27 cellular contexts compared by ENCODE assay signal in genomic region chr2:233964581-233964980, GRCh38. TPM values are rescaled to one million over a fixed set of nuclear protein-coding genes. Genes with fewer than 3 reads are reported as not detected.
DNase-seq lines count a peak whose midpoint lies in the region; TF ChIP-seq lines count a peak whose summit lies in the region.
"Had no signal": no experiment of that assay in that cellular context is flagged by ENCODE, and none has a peak within 500 bp of the region (broad histone marks: within the 10 kb centered on the region; RNA-seq: fewer than 3 reads in every experiment).

No MANE protein-coding gene starts in this region.

- H3K79me2 ChIP-seq in neural progenitor cell (ENCODE audit: low read depth) = no peaks in the 10 kb centered on the region
- H3K79me2 ChIP-seq: hepatocyte had no signal

- DNase-seq in A172 (ENCODE audit: low spot score) = peak; percentile 78
- peak; percentile 86 for DNase-seq in HK-2 (ENCODE audit: unreplicated experiment)
- peak; percentile 30 for DNase-seq in T1000 (lab: John Stamatoyannopoulos, UW)
- peak; percentile 18 for DNase-seq in kidney epithelial cell (ENCODE audit: low read depth)
- no peak for DNase-seq in right atrium auricular region (ENCODE audit: low spot score)
- no peak for DNase-seq in RKO (ENCODE audit: low spot score)
- DNase-seq in coronary artery (ENCODE audit: low spot score) = no peak
- no peak for DNase-seq in neural progenitor cell (ENCODE audit: low spot score)
- DNase-seq: 8988T; activated CD4-positive, alpha-beta T cell treated with anti-CD3 and anti-CD28 coated beads for 1 hour; activated CD8-positive, alpha-beta T cell treated with anti-CD3 and anti-CD28 coated beads, Interleukin-2, amount 10 ng/mL, durations not matched to agents 7 days and 5 days; activated gamma-delta T cell; brain microvascular endothelial cell; Caco-2; DMS79; effector CD8-positive, alpha-beta T cell; erythroblast; left ventricle myocardium superior; NCI-H446; nephron progenitor cell; SHP77; stimulated activated naive CD8-positive, alpha-beta T cell treated with anti-CD3 and anti-CD28 coated beads, Interleukin-15, amount 100 ng/mL, for 72 hours; tibial artery had no signal

- H3F3A ChIP-seq in neural progenitor cell (ENCODE audit: low read depth) = no peaks in the 10 kb centered on the region

- peaks cover 0 to 5% of the 10 kb centered on the region in 2 donors for H3K4me1 ChIP-seq in right atrium auricular region
- H3K4me1 ChIP-seq in neural progenitor cell = no peaks in the 10 kb centered on the region
- H3K4me1 ChIP-seq: Caco-2, HAP-1, tibial artery had no signal

- H3K27me3 ChIP-seq in kidney epithelial cell (ENCODE audit: control insufficient read depth, insufficient read depth, low read length) (no peaks in the 10 kb centered on the region), right atrium auricular region (no peaks in the 10 kb centered on the region), neural progenitor cell (no peaks in the 10 kb centered on the region)
- H3K27me3 ChIP-seq: brain microvascular endothelial cell, hepatocyte, tibial artery had no signal

- H3K27me3 Mint-ChIP-seq in neural progenitor cell (ENCODE audit: insufficient read depth, low read depth) = peaks cover 4% of the 10 kb centered on the region
- H3K27me3 Mint-ChIP-seq: stimulated activated naive CD8-positive, alpha-beta T cell treated with anti-CD3 and anti-CD28 coated beads, Interleukin-15, amount 100 ng/mL, for 72 hours had no signal

- no peak overlapping the region for H3K4me3 Mint-ChIP-seq in neural progenitor cell
- H3K4me3 Mint-ChIP-seq: activated CD8-positive, alpha-beta T cell treated with anti-CD3 and anti-CD28 coated beads, Interleukin-2, amount 10 ng/mL, durations not matched to agents 7 days and 5 days; nephron progenitor cell; stimulated activated naive CD8-positive, alpha-beta T cell treated with anti-CD3 and anti-CD28 coated beads, Interleukin-15, amount 100 ng/mL, for 72 hours had no signal

- H3K36me3 ChIP-seq in kidney epithelial cell (ENCODE audit: control insufficient read depth, insufficient read depth, low read length) = no peaks in the 10 kb centered on the region
- H3K36me3 ChIP-seq in right atrium auricular region = no peaks in the 10 kb centered on the region
- no peaks in the 10 kb centered on the region for H3K36me3 ChIP-seq in neural progenitor cell
- H3K36me3 ChIP-seq: brain microvascular endothelial cell, HAP-1, tibial artery had no signal

- H3K9ac ChIP-seq in neural progenitor cell = no peak overlapping the region

- H3K4me1 Mint-ChIP-seq in neural progenitor cell = peaks cover 11% of the 10 kb centered on the region
- H3K4me1 Mint-ChIP-seq: nephron progenitor cell had no signal

- no peaks in the 10 kb centered on the region for H3K9me3 ChIP-seq in right atrium auricular region
- H3K9me3 ChIP-seq in neural progenitor cell (ENCODE audit: low read depth) = no peaks in the 10 kb centered on the region
- H3K9me3 ChIP-seq: Caco-2, HAP-1, tibial artery had no signal

- H3K9me3 Mint-ChIP-seq in neural progenitor cell = no peaks in the 10 kb centered on the region
- H3K9me3 Mint-ChIP-seq: nephron progenitor cell; stimulated activated naive CD8-positive, alpha-beta T cell treated with anti-CD3 and anti-CD28 coated beads, Interleukin-15, amount 100 ng/mL, for 72 hours had no signal

- H3K27ac ChIP-seq in right atrium auricular region = no peak overlapping the region
- no peak overlapping the region for H3K27ac ChIP-seq in coronary artery
- no peak overlapping the region for H3K27ac ChIP-seq in neural progenitor cell
- H3K27ac ChIP-seq: brain microvascular endothelial cell, hepatocyte, tibial artery had no signal

- no peak overlapping the region for H2AFZ ChIP-seq in neural progenitor cell (replicated peaks)
- H2AFZ ChIP-seq: hepatocyte had no signal

- no peaks in the 10 kb centered on the region for H3K36me3 Mint-ChIP-seq in neural progenitor cell

- H3K4me3 ChIP-seq in kidney epithelial cell (ENCODE audit: low read depth, low read length) (no peak overlapping the region), right atrium auricular region (no peak overlapping the region), coronary artery (no peak overlapping the region), neural progenitor cell (no peak overlapping the region)
- H3K4me3 ChIP-seq: HAP-1, hepatocyte, tibial artery had no signal

- H3K27ac Mint-ChIP-seq in neural progenitor cell = no peak overlapping the region
- H3K27ac Mint-ChIP-seq: activated CD8-positive, alpha-beta T cell treated with anti-CD3 and anti-CD28 coated beads, Interleukin-2, amount 10 ng/mL, durations not matched to agents 7 days and 5 days; nephron progenitor cell had no signal

- no peak overlapping the region for H3K4me2 ChIP-seq in neural progenitor cell
- H3K4me2 ChIP-seq: hepatocyte had no signal

- H4K20me1 ChIP-seq in neural progenitor cell (ENCODE audit: low read depth) = no peaks in the 10 kb centered on the region

- TF ChIP-seq CTCF in kidney epithelial cell (IDR thresholded peaks at IDR 0.05; ENCODE audit: insufficient read depth, low read length, poor library complexity, severe bottlenecking) (no peak), right atrium auricular region (IDR thresholded peaks at IDR 0.05) (no peak), coronary artery (IDR thresholded peaks at IDR 0.05) (no peak), neural progenitor cell (IDR thresholded peaks at IDR 0.05) (no peak)

RNA-seq across cellular contexts. Expression of gene TRPM8, which starts 47.4 kb away (rescaled TPM):
- 1.1 and 2.4 TPM in 2 replicates for total RNA-seq in A172 (2014; rRNA removed; shearing (Covaris generic))
- total RNA-seq in kidney epithelial cell (0.07 and 0.96 TPM in 2 replicates), right atrium auricular region (not detected), neural progenitor cell (ENCODE audit: low replicate concordance) (4.9 and 7.5 TPM in 2 replicates)
- total RNA-seq: activated CD8-positive, alpha-beta T cell treated with anti-CD3 and anti-CD28 coated beads, Interleukin-2, amount 10 ng/mL, durations not matched to agents 7 days and 5 days; Caco-2; left ventricle myocardium superior; OCI-LY7; sciatic nerve had no signal

Comparison
In these comparisons a context has a peak if more than half of its experiments do, and no peak if none do; other contexts are left out.
1. DNase-seq: peak in A172 (single experiment), HK-2 (single experiment), T1000 (single experiment) and kidney epithelial cell (single experiment); none in right atrium auricular region (single experiment), RKO (single experiment), coronary artery (single experiment) and neural progenitor cell (single experiment).